Comparison of ENCODE assay signal across 15 cellular contexts in genomic region chr5:39517800-39518199, GRCh38.
DNase-seq lines count a peak whose midpoint lies in the region; ATAC-seq and TF ChIP-seq lines count a peak whose summit lies in the region.
"Had no signal": no experiment of that assay in that cellular context is flagged by ENCODE, and none has a peak within 500 bp of the region (broad histone marks: within the 10 kb centered on the region; RNA-seq: fewer than 3 reads in every experiment).

No MANE protein-coding gene starts in this region.

- no peaks in the 10 kb centered on the region for H3K36me3 Mint-ChIP-seq in MCF 10A (ENCODE audit: insufficient read depth, unreplicated experiment)

- H3K36me3 ChIP-seq in breast epithelium, result no peaks in the 10 kb centered on the region
- no peaks in the 10 kb centered on the region for H3K36me3 ChIP-seq in aorta (ENCODE audit: control insufficient read depth in 1 of 2, insufficient read depth in 2 of 2, low read length in 1 of 2)
- H3K36me3 ChIP-seq: ascending aorta had no signal

- no peak for TF ChIP-seq POLR2A in breast epithelium (IDR thresholded peaks at IDR 0.05)

- no peak overlapping the region for H3K4me3 ChIP-seq in breast epithelium
- H3K4me3 ChIP-seq in aorta (ENCODE audit: low read length in 2 of 2), result no peak overlapping the region
- H3K4me3 ChIP-seq: ascending aorta had no signal

- no peak for ATAC-seq in aorta (ENCODE audit: low FRiP score)
- ATAC-seq: left lobe of liver had no signal

- H3K27me3 ChIP-seq in breast epithelium (no peaks in the 10 kb centered on the region), aorta (ENCODE audit: control insufficient read depth in 1 of 2, insufficient read depth in 2 of 2, low read length in 1 of 2) (no peaks in the 10 kb centered on the region)
- H3K27me3 ChIP-seq: ascending aorta had no signal

- peak overlapping the region; percentile 32 for H3K27ac Mint-ChIP-seq in MCF 10A (ENCODE audit: low read depth, unreplicated experiment)

- no peak overlapping the region for H3K4me3 Mint-ChIP-seq in MCF 10A (ENCODE audit: unreplicated experiment)

- peaks cover 0 to 8% of the 10 kb centered on the region in 2 donors for H3K4me1 ChIP-seq in breast epithelium
- H3K4me1 ChIP-seq in aorta (ENCODE audit: control insufficient read depth in 1 of 2, insufficient read depth in 2 of 2, low read length in 2 of 2), result peaks cover 0 to 2% of the 10 kb centered on the region in 2 donors

- TF ChIP-seq CTCF in MCF 10A (IDR thresholded peaks at IDR 0.05; ENCODE audit: unreplicated experiment), result no peak
- TF ChIP-seq CTCF in breast epithelium (IDR thresholded peaks at IDR 0.05), result no peak

- H3K9me3 ChIP-seq in breast epithelium (no peaks in the 10 kb centered on the region), aorta (ENCODE audit: control insufficient read depth, low read length) (no peaks in the 10 kb centered on the region)
- H3K9me3 ChIP-seq: ascending aorta had no signal

- intact Hi-C loops in MCF 10A (cut with micrococcal nuclease) (no loop called here), breast epithelium (cut with DNase I; ENCODE audit: low total_unique reads) (no loop called here), aorta (cut with DNase I) (no loop called here)

- no peaks in the 10 kb centered on the region for H3K27me3 Mint-ChIP-seq in MCF 10A (ENCODE audit: insufficient read depth, unreplicated experiment)

- H3K27ac ChIP-seq in breast epithelium (no peak overlapping the region), aorta (ENCODE audit: low read depth in 1 of 2, low read length in 2 of 2) (no peak overlapping the region)
- H3K27ac ChIP-seq: 22Rv1 had no signal

- CTCF ChIA-PET in MCF 10A (lab: Yijun Ruan, JAX), result interaction anchor here (0.6 to 1.3 kb wide), 2 partner anchors 50 to 117 kb away, joined by 3 read pairs; no protein-coding TSS in a partner anchor

- peak; percentile 38 for DNase-seq in MCF 10A (ENCODE audit: unreplicated experiment)
- DNase-seq in breast epithelium (ENCODE audit: low spot score in 2 of 2), result no peak
- DNase-seq in amniotic stem cell (lab: John Stamatoyannopoulos, UW), result peak; percentile 45
- peak; percentile 91 for DNase-seq in glomerular visceral epithelial cell (ENCODE audit: extremely low spot score)
- no peak for DNase-seq in activated naive CD4-positive, alpha-beta T cell treated with Interleukin-2 at 50 U/mL for 16 hours
- DNase-seq in aorta, result no peak
- DNase-seq in NCI-H82 (lab: John Stamatoyannopoulos, UW), result no peak
- no peak for DNase-seq in NCI-H2107 (lab: John Stamatoyannopoulos, UW)
- DNase-seq: DND-41; OCI-M1; stimulated activated CD4-positive, alpha-beta T cell treated with anti-CD3 and anti-CD28 coated beads, Interleukin-1b, Interleukin-23, amount 100 ng/mL, for 48 hours; stimulated activated naive CD4-positive, alpha-beta T cell treated with Interleukin-2 at 50 U/mL for 16 hours had no signal

- no peaks in the 10 kb centered on the region for H3K9me3 Mint-ChIP-seq in MCF 10A (ENCODE audit: unreplicated experiment)

- POLR2A ChIA-PET in MCF 10A (lab: Yijun Ruan, JAX), result no interaction called here

- no TSS peak for BruUV-seq in MCF 10A (replicated peaks; lab: Mats Ljungman, UMichigan)

- H3K4me1 Mint-ChIP-seq in MCF 10A (ENCODE audit: insufficient read depth, unreplicated experiment), result peaks cover 11% of the 10 kb centered on the region

Comparison
In these comparisons a context has a peak if more than half of its experiments do, and no peak if none do; other contexts are left out.
1. DNase-seq: peak in MCF 10A (single experiment), amniotic stem cell (single experiment) and glomerular visceral epithelial cell (single experiment); none in breast epithelium (0 of 2), activated naive CD4-positive, alpha-beta T cell treated with Interleukin-2 at 50 U/mL for 16 hours (single experiment), aorta (0 of 2), NCI-H82 (single experiment) and NCI-H2107 (single experiment).